In genomic region chr3:126345231-126345630, GRCh38 we compare ENCODE assay signal across 19 cellular contexts. TPM values are rescaled to one million over a fixed set of nuclear protein-coding genes. Genes with fewer than 3 reads are reported as not detected.
DNase-seq lines count a peak whose midpoint lies in the region; ATAC-seq and TF ChIP-seq lines count a peak whose summit lies in the region.
"Had no signal": no experiment of that assay in that cellular context is flagged by ENCODE, and none has a peak within 500 bp of the region (broad histone marks: within the 10 kb centered on the region; RNA-seq: fewer than 3 reads in every experiment).

No MANE protein-coding gene starts in this region.

- no peaks in the 10 kb centered on the region for H3K9me3 Mint-ChIP-seq in activated naive CD4-positive, alpha-beta T cell treated with anti-CD3 and anti-CD28 coated beads, Interleukin-2, amount 50 U/mL, for 72 hours
- no peaks in the 10 kb centered on the region for H3K9me3 Mint-ChIP-seq in activated B cell treated with CpG ODN at 0.5 μM for 24 hours
- H3K9me3 Mint-ChIP-seq: CD8-positive, alpha-beta T cell had no signal

- no peak for TF ChIP-seq POLR2A in tibial nerve (IDR thresholded peaks at IDR 0.05)

- H3K36me3 ChIP-seq in tibial nerve = peaks cover 0 to 91% (median 7%) of the 10 kb centered on the region in 3 donors
- H3K36me3 ChIP-seq: BLaER1 had no signal

- peaks cover 0 to 3% (median 0%) of the 10 kb centered on the region in 4 donors for H3K9me3 ChIP-seq in tibial nerve
- H3K9me3 ChIP-seq: A549, BLaER1 had no signal

- intact Hi-C loops in activated B cell treated with CpG ODN at 0.5 μM for 24 hours (cut with micrococcal nuclease) = no loop called here

- peaks cover 5% of the 10 kb centered on the region for H3K27me3 Mint-ChIP-seq in activated B cell treated with CpG ODN at 0.5 μM for 24 hours

- POLR2A ChIA-PET in activated B cell treated with CpG ODN at 0.5 μM for 24 hours (lab: Charles Lee) = no interaction called here

- no peak overlapping the region for H3K4me3 ChIP-seq in tibial nerve
- H3K4me3 ChIP-seq: A549, BLaER1, GM23248 had no signal

- no peak overlapping the region for H3K4me3 Mint-ChIP-seq in activated B cell treated with CpG ODN at 0.5 μM for 24 hours
- H3K4me3 Mint-ChIP-seq: CD8-positive, alpha-beta T cell had no signal

- 67 to 78% methylated on average over 7 of the region's 7 CpGs for WGBS in tibial nerve, 2 donors

- H3K4me1 Mint-ChIP-seq in activated B cell treated with CpG ODN at 0.5 μM for 24 hours = no peaks in the 10 kb centered on the region

- H3K27ac Mint-ChIP-seq in activated naive CD4-positive, alpha-beta T cell treated with anti-CD3 and anti-CD28 coated beads, Interleukin-2, amount 50 U/mL, for 72 hours = peak overlapping the region in 1 of 2 donors; percentile 44
- H3K27ac Mint-ChIP-seq in activated B cell treated with CpG ODN at 0.5 μM for 24 hours = no peak overlapping the region
- H3K27ac Mint-ChIP-seq: CD8-positive, alpha-beta T cell had no signal

- TF ChIP-seq CTCF in activated B cell treated with CpG ODN at 0.5 μM for 24 hours (IDR thresholded peaks at IDR 0.05) (no peak), tibial nerve (IDR thresholded peaks at IDR 0.05) (no peak)

- H3K27ac ChIP-seq in tibial nerve = peak overlapping the region; percentile 17 to 100 (median 90)
- H3K27ac ChIP-seq: A549, BLaER1, GM23248 had no signal

- TF ChIP-seq EP300 in tibial nerve (IDR thresholded peaks at IDR 0.05) = no peak

- no peaks in the 10 kb centered on the region for H3K27me3 ChIP-seq in tibial nerve
- H3K27me3 ChIP-seq: BLaER1 had no signal

- DNase-seq in activated naive CD4-positive, alpha-beta T cell treated with anti-CD3 and anti-CD28 coated beads, Interleukin-2, amount 50 U/mL, for 72 hours (ENCODE audit: low spot score in 2 of 2) = peak; percentile 0 to 14
- DNase-seq in activated naive CD4-positive, alpha-beta T cell treated with anti-CD3 and anti-CD28 coated beads, Interleukin-2, amount 50 U/mL, for 16 hours = no peak
- DNase-seq in activated B cell treated with CpG ODN at 0.5 μM for 24 hours (peak; percentile 2), left lobe of liver (ENCODE audit: low spot score) (peak; percentile 30), tibial nerve (ENCODE audit: low spot score in 2 of 2) (no peak), SW480 (ENCODE audit: low spot score) (no peak), DMS114 treated with DMSO at 0.1 percent for 48 hours (lab: John Stamatoyannopoulos, UW; ENCODE audit: unreplicated experiment) (no peak)
- DNase-seq: GM23248; KBM-7; NCI-H1105; NCI-H2081; NK-92 treated with Interleukin-12 subunit alpha and Interleukin-12 subunit beta, amount 100 ng/mL, for 24 hours had no signal

- H3K36me3 Mint-ChIP-seq in activated naive CD4-positive, alpha-beta T cell treated with anti-CD3 and anti-CD28 coated beads, Interleukin-2, amount 50 U/mL, for 72 hours = no peaks in the 10 kb centered on the region
- H3K36me3 Mint-ChIP-seq in activated B cell treated with CpG ODN at 0.5 μM for 24 hours (ENCODE audit: low read depth) = no peaks in the 10 kb centered on the region
- H3K36me3 Mint-ChIP-seq: CD8-positive, alpha-beta T cell had no signal

- peaks cover 3 to 81% (median 38%) of the 10 kb centered on the region in 4 donors for H3K4me1 ChIP-seq in tibial nerve
- H3K4me1 ChIP-seq: A549, BLaER1 had no signal

- ATAC-seq in activated naive CD4-positive, alpha-beta T cell treated with anti-CD3 and anti-CD28 coated beads, Interleukin-2, amount 50 U/mL, for 72 hours = no peak
- no peak for ATAC-seq in activated B cell treated with CpG ODN at 0.5 μM for 24 hours (ENCODE audit: low read depth)
- no peak for ATAC-seq in left lobe of liver
- ATAC-seq: A549; CD8-positive, alpha-beta T cell; HCT116 had no signal

- CTCF ChIA-PET in activated B cell treated with CpG ODN at 0.5 μM for 24 hours (lab: Charles Lee) = no interaction called here

RNA-seq across cellular contexts. Expression of gene KLF15, which starts 12.0 kb away (rescaled TPM):
- total RNA-seq in activated naive CD4-positive, alpha-beta T cell treated with anti-CD3 and anti-CD28 coated beads, Interleukin-2, amount 50 U/mL, for 72 hours = under 1 TPM in 1 of 2 donors, not detected in 1; 0.68 TPM
- total RNA-seq in activated B cell treated with CpG ODN at 0.5 μM for 24 hours (0.31 and 0.39 TPM in 2 replicates), left lobe of liver (105 TPM), tibial nerve (100 to 1,000 TPM; 138 to 234 (median 176) TPM)

RNA-seq across cellular contexts. Expression of gene CFAP100, which starts 49.5 kb away (rescaled TPM):
- not detected for total RNA-seq in activated naive CD4-positive, alpha-beta T cell treated with anti-CD3 and anti-CD28 coated beads, Interleukin-2, amount 50 U/mL, for 72 hours
- total RNA-seq in activated B cell treated with CpG ODN at 0.5 μM for 24 hours = not detected in 2 replicates
- total RNA-seq in left lobe of liver = not detected
- 1 to 10 TPM in 1 of 4 donors, not detected in 3; 6.1 TPM for total RNA-seq in tibial nerve
- total RNA-seq: Calu3; CD8-positive, alpha-beta T cell; GM23248; NCI-H460; OCI-LY7 had no signal

Comparison
In these comparisons a context has a peak if more than half of its experiments do, and no peak if none do; other contexts are left out.
1. DNase-seq: peak in activated naive CD4-positive, alpha-beta T cell treated with anti-CD3 and anti-CD28 coated beads, Interleukin-2, amount 50 U/mL, for 72 hours (2 of 2), activated B cell treated with CpG ODN at 0.5 μM for 24 hours (single experiment) and left lobe of liver (single experiment); none in activated naive CD4-positive, alpha-beta T cell treated with anti-CD3 and anti-CD28 coated beads, Interleukin-2, amount 50 U/mL, for 16 hours (single experiment), tibial nerve (0 of 2), SW480 (single experiment) and DMS114 treated with DMSO at 0.1 percent for 48 hours (single experiment).
2. RNA of gene KLF15, which starts 12.0 kb away (total RNA-seq): 138 to 234 TPM in tibial nerve and 105 TPM in left lobe of liver (single experiment); 0.68 TPM in activated naive CD4-positive, alpha-beta T cell treated with anti-CD3 and anti-CD28 coated beads, Interleukin-2, amount 50 U/mL, for 72 hours and 0.31 to 0.39 TPM in activated B cell treated with CpG ODN at 0.5 μM for 24 hours; every median in the first group is over 10 times any median in the second.